1 cellular context compared by ENCODE assay signal in the genomic region with DNA sequence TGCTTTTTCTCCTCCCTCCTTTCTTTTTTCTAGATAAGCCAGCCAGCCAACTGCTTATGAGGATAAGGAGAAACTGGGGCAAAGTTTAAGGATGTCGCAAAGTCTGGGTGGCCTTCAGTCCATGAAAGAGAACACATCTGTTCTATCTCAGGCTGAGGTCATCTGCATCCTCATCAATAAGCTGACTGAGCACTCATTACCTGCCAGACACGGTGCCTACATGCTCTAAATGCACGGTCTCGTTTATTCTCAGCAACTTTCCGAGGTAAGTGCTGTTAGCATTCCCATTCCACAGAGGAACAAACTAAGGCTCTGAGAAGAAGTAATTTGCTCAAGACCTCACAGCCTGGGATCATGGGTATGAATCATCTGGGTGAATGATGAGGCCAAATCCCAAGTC.
A peak's percentile ranks its signal among the peaks of the same experiment; 100 is the strongest.
TF ChIP-seq lines count a peak whose summit lies in the region.

No MANE protein-coding gene starts in this region.

TF ChIP-seq in K562, 482 proteins besides CTCF, POLR2A, EP300 and RAD21 (continued from another document and continues in another):
- TF ChIP-seq, protein P1, sequence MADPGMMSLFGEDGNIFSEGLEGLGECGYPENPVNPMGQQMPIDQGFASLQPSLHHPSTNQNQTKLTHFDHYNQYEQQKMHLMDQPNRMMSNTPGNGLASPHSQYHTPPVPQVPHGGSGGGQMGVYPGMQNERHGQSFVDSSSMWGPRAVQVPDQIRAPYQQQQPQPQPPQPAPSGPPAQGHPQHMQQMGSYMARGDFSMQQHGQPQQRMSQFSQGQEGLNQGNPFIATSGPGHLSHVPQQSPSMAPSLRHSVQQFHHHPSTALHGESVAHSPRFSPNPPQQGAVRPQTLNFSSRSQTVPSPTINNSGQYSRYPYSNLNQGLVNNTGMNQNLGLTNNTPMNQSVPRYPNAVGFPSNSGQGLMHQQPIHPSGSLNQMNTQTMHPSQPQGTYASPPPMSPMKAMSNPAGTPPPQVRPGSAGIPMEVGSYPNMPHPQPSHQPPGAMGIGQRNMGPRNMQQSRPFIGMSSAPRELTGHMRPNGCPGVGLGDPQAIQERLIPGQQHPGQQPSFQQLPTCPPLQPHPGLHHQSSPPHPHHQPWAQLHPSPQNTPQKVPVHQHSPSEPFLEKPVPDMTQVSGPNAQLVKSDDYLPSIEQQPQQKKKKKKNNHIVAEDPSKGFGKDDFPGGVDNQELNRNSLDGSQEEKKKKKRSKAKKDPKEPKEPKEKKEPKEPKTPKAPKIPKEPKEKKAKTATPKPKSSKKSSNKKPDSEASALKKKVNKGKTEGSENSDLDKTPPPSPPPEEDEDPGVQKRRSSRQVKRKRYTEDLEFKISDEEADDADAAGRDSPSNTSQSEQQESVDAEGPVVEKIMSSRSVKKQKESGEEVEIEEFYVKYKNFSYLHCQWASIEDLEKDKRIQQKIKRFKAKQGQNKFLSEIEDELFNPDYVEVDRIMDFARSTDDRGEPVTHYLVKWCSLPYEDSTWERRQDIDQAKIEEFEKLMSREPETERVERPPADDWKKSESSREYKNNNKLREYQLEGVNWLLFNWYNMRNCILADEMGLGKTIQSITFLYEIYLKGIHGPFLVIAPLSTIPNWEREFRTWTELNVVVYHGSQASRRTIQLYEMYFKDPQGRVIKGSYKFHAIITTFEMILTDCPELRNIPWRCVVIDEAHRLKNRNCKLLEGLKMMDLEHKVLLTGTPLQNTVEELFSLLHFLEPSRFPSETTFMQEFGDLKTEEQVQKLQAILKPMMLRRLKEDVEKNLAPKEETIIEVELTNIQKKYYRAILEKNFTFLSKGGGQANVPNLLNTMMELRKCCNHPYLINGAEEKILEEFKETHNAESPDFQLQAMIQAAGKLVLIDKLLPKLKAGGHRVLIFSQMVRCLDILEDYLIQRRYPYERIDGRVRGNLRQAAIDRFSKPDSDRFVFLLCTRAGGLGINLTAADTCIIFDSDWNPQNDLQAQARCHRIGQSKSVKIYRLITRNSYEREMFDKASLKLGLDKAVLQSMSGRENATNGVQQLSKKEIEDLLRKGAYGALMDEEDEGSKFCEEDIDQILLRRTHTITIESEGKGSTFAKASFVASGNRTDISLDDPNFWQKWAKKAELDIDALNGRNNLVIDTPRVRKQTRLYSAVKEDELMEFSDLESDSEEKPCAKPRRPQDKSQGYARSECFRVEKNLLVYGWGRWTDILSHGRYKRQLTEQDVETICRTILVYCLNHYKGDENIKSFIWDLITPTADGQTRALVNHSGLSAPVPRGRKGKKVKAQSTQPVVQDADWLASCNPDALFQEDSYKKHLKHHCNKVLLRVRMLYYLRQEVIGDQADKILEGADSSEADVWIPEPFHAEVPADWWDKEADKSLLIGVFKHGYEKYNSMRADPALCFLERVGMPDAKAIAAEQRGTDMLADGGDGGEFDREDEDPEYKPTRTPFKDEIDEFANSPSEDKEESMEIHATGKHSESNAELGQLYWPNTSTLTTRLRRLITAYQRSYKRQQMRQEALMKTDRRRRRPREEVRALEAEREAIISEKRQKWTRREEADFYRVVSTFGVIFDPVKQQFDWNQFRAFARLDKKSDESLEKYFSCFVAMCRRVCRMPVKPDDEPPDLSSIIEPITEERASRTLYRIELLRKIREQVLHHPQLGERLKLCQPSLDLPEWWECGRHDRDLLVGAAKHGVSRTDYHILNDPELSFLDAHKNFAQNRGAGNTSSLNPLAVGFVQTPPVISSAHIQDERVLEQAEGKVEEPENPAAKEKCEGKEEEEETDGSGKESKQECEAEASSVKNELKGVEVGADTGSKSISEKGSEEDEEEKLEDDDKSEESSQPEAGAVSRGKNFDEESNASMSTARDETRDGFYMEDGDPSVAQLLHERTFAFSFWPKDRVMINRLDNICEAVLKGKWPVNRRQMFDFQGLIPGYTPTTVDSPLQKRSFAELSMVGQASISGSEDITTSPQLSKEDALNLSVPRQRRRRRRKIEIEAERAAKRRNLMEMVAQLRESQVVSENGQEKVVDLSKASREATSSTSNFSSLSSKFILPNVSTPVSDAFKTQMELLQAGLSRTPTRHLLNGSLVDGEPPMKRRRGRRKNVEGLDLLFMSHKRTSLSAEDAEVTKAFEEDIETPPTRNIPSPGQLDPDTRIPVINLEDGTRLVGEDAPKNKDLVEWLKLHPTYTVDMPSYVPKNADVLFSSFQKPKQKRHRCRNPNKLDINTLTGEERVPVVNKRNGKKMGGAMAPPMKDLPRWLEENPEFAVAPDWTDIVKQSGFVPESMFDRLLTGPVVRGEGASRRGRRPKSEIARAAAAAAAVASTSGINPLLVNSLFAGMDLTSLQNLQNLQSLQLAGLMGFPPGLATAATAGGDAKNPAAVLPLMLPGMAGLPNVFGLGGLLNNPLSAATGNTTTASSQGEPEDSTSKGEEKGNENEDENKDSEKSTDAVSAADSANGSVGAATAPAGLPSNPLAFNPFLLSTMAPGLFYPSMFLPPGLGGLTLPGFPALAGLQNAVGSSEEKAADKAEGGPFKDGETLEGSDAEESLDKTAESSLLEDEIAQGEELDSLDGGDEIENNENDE (IDR thresholded peaks at IDR 0.05; ENCODE audit: low read depth, low read length), result no peak
- no peak for TF ChIP-seq NFRKB (IDR thresholded peaks at IDR 0.05; ENCODE audit: low read depth)
- TF ChIP-seq HDAC1 (IDR thresholded peaks at IDR 0.05), result no peak
- TF ChIP-seq ZNF696 (CRISPR knock-in tag; conservative IDR thresholded peaks at IDR 0.05), result no peak
- peak; percentile 74 for TF ChIP-seq CEBPB (tag; IDR thresholded peaks at IDR 0.05)
- TF ChIP-seq ZNF707 (CRISPR knock-in tag; conservative IDR thresholded peaks at IDR 0.05), result no peak
- TF ChIP-seq, protein P2, sequence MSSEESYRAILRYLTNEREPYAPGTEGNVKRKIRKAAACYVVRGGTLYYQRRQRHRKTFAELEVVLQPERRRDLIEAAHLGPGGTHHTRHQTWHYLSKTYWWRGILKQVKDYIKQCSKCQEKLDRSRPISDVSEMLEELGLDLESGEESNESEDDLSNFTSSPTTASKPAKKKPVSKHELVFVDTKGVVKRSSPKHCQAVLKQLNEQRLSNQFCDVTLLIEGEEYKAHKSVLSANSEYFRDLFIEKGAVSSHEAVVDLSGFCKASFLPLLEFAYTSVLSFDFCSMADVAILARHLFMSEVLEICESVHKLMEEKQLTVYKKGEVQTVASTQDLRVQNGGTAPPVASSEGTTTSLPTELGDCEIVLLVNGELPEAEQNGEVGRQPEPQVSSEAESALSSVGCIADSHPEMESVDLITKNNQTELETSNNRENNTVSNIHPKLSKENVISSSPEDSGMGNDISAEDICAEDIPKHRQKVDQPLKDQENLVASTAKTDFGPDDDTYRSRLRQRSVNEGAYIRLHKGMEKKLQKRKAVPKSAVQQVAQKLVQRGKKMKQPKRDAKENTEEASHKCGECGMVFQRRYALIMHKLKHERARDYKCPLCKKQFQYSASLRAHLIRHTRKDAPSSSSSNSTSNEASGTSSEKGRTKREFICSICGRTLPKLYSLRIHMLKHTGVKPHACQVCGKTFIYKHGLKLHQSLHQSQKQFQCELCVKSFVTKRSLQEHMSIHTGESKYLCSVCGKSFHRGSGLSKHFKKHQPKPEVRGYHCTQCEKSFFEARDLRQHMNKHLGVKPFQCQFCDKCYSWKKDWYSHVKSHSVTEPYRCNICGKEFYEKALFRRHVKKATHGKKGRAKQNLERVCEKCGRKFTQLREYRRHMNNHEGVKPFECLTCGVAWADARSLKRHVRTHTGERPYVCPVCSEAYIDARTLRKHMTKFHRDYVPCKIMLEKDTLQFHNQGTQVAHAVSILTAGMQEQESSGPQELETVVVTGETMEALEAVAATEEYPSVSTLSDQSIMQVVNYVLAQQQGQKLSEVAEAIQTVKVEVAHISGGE (CRISPR knock-in tag; IDR thresholded peaks at IDR 0.05), result peak in 1 of 3 experiments; percentile 87; a peak in 2 of 6 replicates
- TF ChIP-seq HDAC2 (IDR thresholded peaks at IDR 0.05), result peak; percentile 89
- TF ChIP-seq ZBTB8A (IDR thresholded peaks at IDR 0.05; ENCODE audit: partially characterized antibody), result no peak
- TF ChIP-seq MEF2A (IDR thresholded peaks at IDR 0.05; ENCODE audit: control insufficient read depth, low read depth, low read length), result no peak
- TF ChIP-seq, protein P3, sequence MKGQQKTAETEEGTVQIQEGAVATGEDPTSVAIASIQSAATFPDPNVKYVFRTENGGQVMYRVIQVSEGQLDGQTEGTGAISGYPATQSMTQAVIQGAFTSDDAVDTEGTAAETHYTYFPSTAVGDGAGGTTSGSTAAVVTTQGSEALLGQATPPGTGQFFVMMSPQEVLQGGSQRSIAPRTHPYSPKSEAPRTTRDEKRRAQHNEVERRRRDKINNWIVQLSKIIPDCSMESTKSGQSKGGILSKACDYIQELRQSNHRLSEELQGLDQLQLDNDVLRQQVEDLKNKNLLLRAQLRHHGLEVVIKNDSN (CRISPR knock-in tag; IDR thresholded peaks at IDR 0.05), result no peak
- TF ChIP-seq, protein P4, sequence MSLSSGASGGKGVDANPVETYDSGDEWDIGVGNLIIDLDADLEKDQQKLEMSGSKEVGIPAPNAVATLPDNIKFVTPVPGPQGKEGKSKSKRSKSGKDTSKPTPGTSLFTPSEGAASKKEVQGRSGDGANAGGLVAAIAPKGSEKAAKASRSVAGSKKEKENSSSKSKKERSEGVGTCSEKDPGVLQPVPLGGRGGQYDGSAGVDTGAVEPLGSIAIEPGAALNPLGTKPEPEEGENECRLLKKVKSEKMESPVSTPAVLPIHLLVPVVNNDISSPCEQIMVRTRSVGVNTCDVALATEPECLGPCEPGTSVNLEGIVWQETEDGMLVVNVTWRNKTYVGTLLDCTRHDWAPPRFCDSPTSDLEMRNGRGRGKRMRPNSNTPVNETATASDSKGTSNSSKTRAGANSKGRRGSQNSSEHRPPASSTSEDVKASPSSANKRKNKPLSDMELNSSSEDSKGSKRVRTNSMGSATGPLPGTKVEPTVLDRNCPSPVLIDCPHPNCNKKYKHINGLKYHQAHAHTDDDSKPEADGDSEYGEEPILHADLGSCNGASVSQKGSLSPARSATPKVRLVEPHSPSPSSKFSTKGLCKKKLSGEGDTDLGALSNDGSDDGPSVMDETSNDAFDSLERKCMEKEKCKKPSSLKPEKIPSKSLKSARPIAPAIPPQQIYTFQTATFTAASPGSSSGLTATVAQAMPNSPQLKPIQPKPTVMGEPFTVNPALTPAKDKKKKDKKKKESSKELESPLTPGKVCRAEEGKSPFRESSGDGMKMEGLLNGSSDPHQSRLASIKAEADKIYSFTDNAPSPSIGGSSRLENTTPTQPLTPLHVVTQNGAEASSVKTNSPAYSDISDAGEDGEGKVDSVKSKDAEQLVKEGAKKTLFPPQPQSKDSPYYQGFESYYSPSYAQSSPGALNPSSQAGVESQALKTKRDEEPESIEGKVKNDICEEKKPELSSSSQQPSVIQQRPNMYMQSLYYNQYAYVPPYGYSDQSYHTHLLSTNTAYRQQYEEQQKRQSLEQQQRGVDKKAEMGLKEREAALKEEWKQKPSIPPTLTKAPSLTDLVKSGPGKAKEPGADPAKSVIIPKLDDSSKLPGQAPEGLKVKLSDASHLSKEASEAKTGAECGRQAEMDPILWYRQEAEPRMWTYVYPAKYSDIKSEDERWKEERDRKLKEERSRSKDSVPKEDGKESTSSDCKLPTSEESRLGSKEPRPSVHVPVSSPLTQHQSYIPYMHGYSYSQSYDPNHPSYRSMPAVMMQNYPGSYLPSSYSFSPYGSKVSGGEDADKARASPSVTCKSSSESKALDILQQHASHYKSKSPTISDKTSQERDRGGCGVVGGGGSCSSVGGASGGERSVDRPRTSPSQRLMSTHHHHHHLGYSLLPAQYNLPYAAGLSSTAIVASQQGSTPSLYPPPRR (CRISPR knock-in tag; IDR thresholded peaks at IDR 0.05; ENCODE audit: borderline replicate concordance), result no peak
- TF ChIP-seq KDM5B (IDR thresholded peaks at IDR 0.05; ENCODE audit: insufficient replicate concordance, low read depth, low read length), result no peak
- TF ChIP-seq POLR2G (IDR thresholded peaks at IDR 0.05; ENCODE audit: low read depth, low read length), result no peak
- no peak for TF ChIP-seq HNRNPLL (IDR thresholded peaks at IDR 0.05; ENCODE audit: low read depth, low read length, poor library complexity, severe bottlenecking)
- TF ChIP-seq LEF1 (IDR thresholded peaks at IDR 0.05), result no peak
- no peak for TF ChIP-seq TSC22D4 (tag; IDR thresholded peaks at IDR 0.05)
- TF ChIP-seq MED1 (CRISPR knock-in tag; IDR thresholded peaks at IDR 0.05; ENCODE audit: borderline replicate concordance), result no peak
- no peak for TF ChIP-seq PYGO2 (tag; IDR thresholded peaks at IDR 0.05)
- no peak for TF ChIP-seq GABPB1 (CRISPR knock-in tag; IDR thresholded peaks at IDR 0.05)
- TF ChIP-seq ZNF79 (CRISPR knock-in tag; IDR thresholded peaks at IDR 0.05; ENCODE audit: low read depth), result no peak
- no peak for TF ChIP-seq JUND (IDR thresholded peaks at IDR 0.05; ENCODE audit: borderline replicate concordance, low read depth, low read length)
- peak; percentile 12; the same call in 1 of the 3 replicates for TF ChIP-seq JUND (tag; IDR thresholded peaks at IDR 0.05; ENCODE audit: borderline replicate concordance, low read depth, low read length)
- no peak for TF ChIP-seq BRD9 (IDR thresholded peaks at IDR 0.05; ENCODE audit: low read depth, partially characterized antibody)
- no peak for TF ChIP-seq TAF7 (tag; IDR thresholded peaks at IDR 0.05)
- TF ChIP-seq, protein P5, sequence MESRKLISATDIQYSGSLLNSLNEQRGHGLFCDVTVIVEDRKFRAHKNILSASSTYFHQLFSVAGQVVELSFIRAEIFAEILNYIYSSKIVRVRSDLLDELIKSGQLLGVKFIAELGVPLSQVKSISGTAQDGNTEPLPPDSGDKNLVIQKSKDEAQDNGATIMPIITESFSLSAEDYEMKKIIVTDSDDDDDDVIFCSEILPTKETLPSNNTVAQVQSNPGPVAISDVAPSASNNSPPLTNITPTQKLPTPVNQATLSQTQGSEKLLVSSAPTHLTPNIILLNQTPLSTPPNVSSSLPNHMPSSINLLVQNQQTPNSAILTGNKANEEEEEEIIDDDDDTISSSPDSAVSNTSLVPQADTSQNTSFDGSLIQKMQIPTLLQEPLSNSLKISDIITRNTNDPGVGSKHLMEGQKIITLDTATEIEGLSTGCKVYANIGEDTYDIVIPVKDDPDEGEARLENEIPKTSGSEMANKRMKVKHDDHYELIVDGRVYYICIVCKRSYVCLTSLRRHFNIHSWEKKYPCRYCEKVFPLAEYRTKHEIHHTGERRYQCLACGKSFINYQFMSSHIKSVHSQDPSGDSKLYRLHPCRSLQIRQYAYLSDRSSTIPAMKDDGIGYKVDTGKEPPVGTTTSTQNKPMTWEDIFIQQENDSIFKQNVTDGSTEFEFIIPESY (CRISPR knock-in tag; IDR thresholded peaks at IDR 0.05), result no peak
- no peak for TF ChIP-seq MTA3 (IDR thresholded peaks at IDR 0.05; ENCODE audit: borderline replicate concordance)
- no peak for TF ChIP-seq ZNF436 (CRISPR knock-in tag; IDR thresholded peaks at IDR 0.05)
- TF ChIP-seq ZFP36 (IDR thresholded peaks at IDR 0.05; ENCODE audit: low read depth, low read length, partially characterized antibody), result no peak
- TF ChIP-seq ZNF274 (IDR thresholded peaks at IDR 0.05; ENCODE audit: borderline replicate concordance, low read depth, low read length), result no peak
- TF ChIP-seq RBM25 (IDR thresholded peaks at IDR 0.05; ENCODE audit: low read depth, low read length, severe bottlenecking), result peak; percentile 90
- peak; percentile 32; the same call in 1 of the 2 replicates for TF ChIP-seq MTA2 (IDR thresholded peaks at IDR 0.05; ENCODE audit: low read depth)
- no peak for TF ChIP-seq RFX7 (CRISPR knock-in tag; IDR thresholded peaks at IDR 0.05)
- no peak for TF ChIP-seq ZNF133 (CRISPR knock-in tag; IDR thresholded peaks at IDR 0.05)
- no peak for TF ChIP-seq CEBPG (CRISPR knock-in tag; IDR thresholded peaks at IDR 0.05)
- TF ChIP-seq CEBPG (tag; conservative IDR thresholded peaks at IDR 0.05 in 1 of 2, IDR thresholded peaks at IDR 0.05 in 1 of 2), result no peak
- TF ChIP-seq NUFIP1 (IDR thresholded peaks at IDR 0.05; ENCODE audit: partially characterized antibody), result no peak
- TF ChIP-seq RBM39 (optimal IDR thresholded peaks at IDR 0.05; ENCODE audit: low read depth, low read length), result peak; percentile 43
- TF ChIP-seq ZNF134 (CRISPR knock-in tag; conservative IDR thresholded peaks at IDR 0.05), result no peak
- TF ChIP-seq CC2D1A (IDR thresholded peaks at IDR 0.05), result no peak
- TF ChIP-seq RBM17 (IDR thresholded peaks at IDR 0.05; ENCODE audit: borderline replicate concordance, low read depth, low read length), result no peak
